Comparison of ENCODE assay signal across 23 cellular contexts in the genomic region with DNA sequence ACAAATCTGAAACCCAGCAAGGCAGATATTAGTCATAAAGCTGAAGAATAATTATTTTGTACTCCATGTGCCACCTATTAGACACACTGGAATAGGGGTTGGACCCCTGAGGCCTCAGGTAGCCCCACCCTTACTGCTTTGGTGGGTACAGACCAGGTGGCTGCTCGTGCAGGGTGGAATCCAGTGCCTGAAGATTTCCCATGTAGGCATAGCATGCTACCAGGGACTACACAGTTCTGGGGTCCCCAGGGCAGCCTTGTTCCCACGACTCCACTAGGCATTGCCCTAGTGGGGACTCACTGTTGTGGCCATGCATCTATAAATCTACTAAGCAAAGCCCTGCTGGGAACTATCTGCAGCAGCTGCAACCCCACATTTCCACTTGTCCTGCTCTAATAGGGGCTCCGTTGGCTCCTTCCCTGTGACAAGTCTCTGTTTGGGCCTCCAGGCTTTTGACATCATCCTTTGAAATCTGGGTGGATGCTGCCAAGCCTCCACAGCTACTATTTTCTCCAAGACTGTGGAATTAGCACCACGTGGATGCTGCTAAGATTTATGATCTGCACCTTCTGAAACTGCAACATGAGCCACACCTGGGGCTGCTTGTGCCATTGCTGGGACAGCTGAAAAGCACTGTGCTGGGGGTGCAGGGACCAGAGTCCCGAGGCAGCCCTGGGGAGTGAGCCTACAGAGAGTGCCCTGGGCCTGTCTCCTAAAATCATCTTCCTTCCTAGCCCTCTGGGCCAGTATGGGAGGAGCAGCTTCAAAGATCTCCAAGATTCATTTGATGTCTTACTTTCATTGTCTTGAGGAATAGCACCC.
DNase-seq lines count a peak whose midpoint lies in the region; TF ChIP-seq lines count a peak whose summit lies in the region.
"Had no signal": no experiment of that assay in that cellular context is flagged by ENCODE, and none has a peak within 500 bp of the region (broad histone marks: within the 10 kb centered on the region; RNA-seq: fewer than 3 reads in every experiment).

No MANE protein-coding gene starts in this region.

- TF ChIP-seq CTCF in chondrocyte (IDR thresholded peaks at IDR 0.05) (no peak), testis (IDR thresholded peaks at IDR 0.05) (no peak), sigmoid colon (IDR thresholded peaks at IDR 0.05) (no peak)

- H3K4me1 ChIP-seq in testis (no peaks in the 10 kb centered on the region), sigmoid colon (no peaks in the 10 kb centered on the region)
- no peaks in the 10 kb centered on the region for H3K4me1 ChIP-seq in effector memory CD4-positive, alpha-beta T cell (ENCODE audit: control insufficient read depth, insufficient read depth, low read length, poor library complexity, severe bottlenecking)
- H3K4me1 ChIP-seq: Caco-2 had no signal

- H3K27ac ChIP-seq in testis, result no peak overlapping the region
- no peak overlapping the region for H3K27ac ChIP-seq in sigmoid colon
- H3K27ac ChIP-seq in effector memory CD4-positive, alpha-beta T cell (ENCODE audit: insufficient read depth, low read length, poor library complexity, severe bottlenecking), result no peak overlapping the region
- H3K27ac ChIP-seq: KMS-11 had no signal

- H3K27me3 ChIP-seq in testis (no peaks in the 10 kb centered on the region), sigmoid colon (no peaks in the 10 kb centered on the region)
- H3K27me3 ChIP-seq in effector memory CD4-positive, alpha-beta T cell (replicated peaks; ENCODE audit: control insufficient read depth, insufficient read depth, low read length, poor library complexity, severe bottlenecking), result no peaks in the 10 kb centered on the region

- no peaks in the 10 kb centered on the region for H3K9me3 Mint-ChIP-seq in chondrocyte (ENCODE audit: low read depth)
- H3K9me3 Mint-ChIP-seq: CD8-positive, alpha-beta T cell; GM23338; H9 had no signal

- H3K36me3 ChIP-seq in testis (ENCODE audit: low read depth, missing control alignments) (no peaks in the 10 kb centered on the region), sigmoid colon (no peaks in the 10 kb centered on the region)
- H3K36me3 ChIP-seq in effector memory CD4-positive, alpha-beta T cell (ENCODE audit: control insufficient read depth, insufficient read depth, low read length), result no peaks in the 10 kb centered on the region

- H3K9me3 ChIP-seq in testis (no peaks in the 10 kb centered on the region), sigmoid colon (no peaks in the 10 kb centered on the region)
- no peaks in the 10 kb centered on the region for H3K9me3 ChIP-seq in effector memory CD4-positive, alpha-beta T cell (ENCODE audit: control insufficient read depth, low read length)
- H3K9me3 ChIP-seq: Caco-2, SK-N-SH had no signal

- no peak overlapping the region for H3K4me3 Mint-ChIP-seq in chondrocyte (ENCODE audit: unreplicated experiment)
- H3K4me3 Mint-ChIP-seq: CD8-positive, alpha-beta T cell; GM23338; H9 had no signal

- TF ChIP-seq EP300 in sigmoid colon (IDR thresholded peaks at IDR 0.05), result no peak

- H3K4me1 Mint-ChIP-seq in chondrocyte (ENCODE audit: low read depth), result no peaks in the 10 kb centered on the region
- H3K4me1 Mint-ChIP-seq: GM23338, H9 had no signal

- DNase-seq in RPMI8226 (peak; percentile 57), chondrocyte (ENCODE audit: low spot score) (peak; percentile 37), posterior vena cava (ENCODE audit: low spot score) (peak; percentile 73), testis (no peak), sigmoid colon (no peak), HT-29 (ENCODE audit: low spot score) (no peak)
- no peak for DNase-seq in effector memory CD4-positive, alpha-beta T cell
- DNase-seq: C1 segment of cervical spinal cord; Caco-2; CD8-positive, alpha-beta T cell; H9; IMR-90; NCI-H1092; NCI-H1417 treated with DMSO at 0.1 percent for 48 hours; NCI-H1694 treated with DMSO at 0.1 percent for 48 hours; NCI-H2081 treated with DMSO at 0.1 percent for 48 hours; NCI-H2171; NCI-H226; NCI-H510A; NCI-H69; SK-N-SH had no signal

- no peak for TF ChIP-seq POLR2A in testis (IDR thresholded peaks at IDR 0.05)
- TF ChIP-seq POLR2A in sigmoid colon (IDR thresholded peaks at IDR 0.05), result no peak

- no peaks in the 10 kb centered on the region for H3K36me3 Mint-ChIP-seq in chondrocyte (ENCODE audit: low read depth)
- H3K36me3 Mint-ChIP-seq: CD8-positive, alpha-beta T cell had no signal

- no peak overlapping the region for H3K4me3 ChIP-seq in testis
- no peak overlapping the region for H3K4me3 ChIP-seq in sigmoid colon
- no peak overlapping the region for H3K4me3 ChIP-seq in effector memory CD4-positive, alpha-beta T cell (ENCODE audit: insufficient read depth, low read depth, low read length, poor library complexity, severe bottlenecking)
- H3K4me3 ChIP-seq: GM23338 had no signal

- intact Hi-C loops in posterior vena cava (cut with DNase I) (no loop called here), testis (cut with DNase I; ENCODE audit: low total_unique reads) (no loop called here), sigmoid colon (cut with DNase I) (no loop called here)

- WGBS in testis, 2 donors, result 72 to 88% methylated on average over 5 of the region's 5 CpGs
- 78 to 85% methylated on average over 5 of the region's 5 CpGs for WGBS in sigmoid colon, 2 donors

- H3K27ac Mint-ChIP-seq in chondrocyte (ENCODE audit: unreplicated experiment), result no peak overlapping the region
- H3K27ac Mint-ChIP-seq: CD8-positive, alpha-beta T cell had no signal

- no peaks in the 10 kb centered on the region for H3K27me3 Mint-ChIP-seq in chondrocyte (ENCODE audit: low read depth)

Comparison
In these comparisons a context has a peak if more than half of its experiments do, and no peak if none do; other contexts are left out.
1. DNase-seq: peak in RPMI8226 (single experiment), chondrocyte (single experiment) and posterior vena cava (single experiment); none in testis (single experiment), sigmoid colon (single experiment), effector memory CD4-positive, alpha-beta T cell (0 of 3) and HT-29 (single experiment).